12 cellular contexts compared by ENCODE assay signal in the genomic region with DNA sequence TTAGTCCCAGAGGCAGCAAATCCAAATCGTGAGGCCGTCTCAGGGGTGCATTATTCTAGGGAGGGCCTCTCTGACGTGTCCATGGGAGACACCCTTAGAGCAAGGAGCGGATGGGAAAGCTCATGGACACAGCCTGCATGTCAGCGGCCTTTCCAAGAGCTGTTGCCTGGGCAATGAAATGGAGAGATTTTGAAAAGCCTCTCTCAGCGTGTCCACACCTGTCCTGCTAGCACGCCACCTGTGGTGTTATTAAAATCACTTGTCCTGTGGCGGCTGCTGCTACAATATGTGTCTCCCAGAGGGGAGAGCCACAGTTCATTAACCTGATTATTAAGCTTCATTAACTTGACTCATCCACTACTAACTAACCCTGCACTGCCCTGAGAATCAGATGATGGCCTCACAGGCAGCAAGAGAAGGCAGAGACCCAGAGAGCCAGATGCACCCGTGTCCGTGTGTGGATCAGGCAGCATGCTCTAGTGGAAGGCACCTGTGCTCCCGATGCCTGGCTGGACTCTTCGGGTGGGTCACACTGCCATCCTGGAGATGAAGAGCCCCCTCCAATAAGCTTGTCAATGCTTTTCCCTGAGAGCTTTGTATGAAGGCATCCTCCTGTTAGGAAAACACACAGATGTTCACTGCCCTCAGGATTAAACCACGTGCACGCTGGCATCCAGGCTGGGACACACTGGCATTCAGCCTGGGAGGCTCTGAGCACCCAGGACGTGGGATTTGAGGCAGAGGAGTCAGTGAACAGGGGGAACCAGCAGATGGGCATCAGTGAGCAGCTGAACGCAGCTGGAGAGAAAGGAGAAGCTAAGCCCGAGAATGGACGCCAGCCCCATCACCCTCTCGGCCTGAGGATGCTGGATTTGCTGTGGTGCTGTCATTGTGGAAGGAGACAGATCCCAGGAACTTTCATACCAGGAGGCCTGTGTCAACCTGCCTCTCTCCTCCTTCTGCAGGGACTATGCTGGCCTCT.
A peak's percentile ranks its signal among the peaks of the same experiment; 100 is the strongest.
DNase-seq lines count a peak whose midpoint lies in the region; ATAC-seq lines count a peak whose summit lies in the region.
"Had no signal": no experiment of that assay in that cellular context is flagged by ENCODE, and none has a peak within 500 bp of the region (broad histone marks: within the 10 kb centered on the region; RNA-seq: fewer than 3 reads in every experiment).

No MANE protein-coding gene starts in this region.

- no peaks in the 10 kb centered on the region for H3K36me3 ChIP-seq in SJCRH30

- H3K9me3 ChIP-seq in SJCRH30 (replicated peaks), result no peaks in the 10 kb centered on the region

- H3K27me3 ChIP-seq in SJCRH30, result no peaks in the 10 kb centered on the region

- no peak overlapping the region for H3K4me3 ChIP-seq in SJCRH30

- ATAC-seq in left ventricle myocardium superior (no peak), esophagus mucosa (peak; percentile 39), GM18867 (IDR thresholded peaks at IDR 0.05; ENCODE audit: unreplicated experiment) (no peak), GM21515 (IDR thresholded peaks at IDR 0.05; ENCODE audit: unreplicated experiment) (no peak)
- ATAC-seq: activated CD4-positive, CD25-positive, alpha-beta regulatory T cell treated with anti-CD3 and anti-CD28 coated beads, Interleukin-2, amount 50 U/mL, for 24 hours; left lobe of liver had no signal

- H3K4me1 ChIP-seq in SJCRH30, result no peaks in the 10 kb centered on the region

- H3K27ac ChIP-seq in SJCRH30, result no peak overlapping the region

- DNase-seq in cardiac septum (ENCODE audit: low spot score), result peak; percentile 66
- no peak for DNase-seq in left ventricle myocardium superior
- DNase-seq in NCI-H510A (lab: John Stamatoyannopoulos, UW), result peak; percentile 74
- DNase-seq in SJCRH30, result no peak
- no peak for DNase-seq in activated CD4-positive, CD25-positive, alpha-beta regulatory T cell (lab: John Stamatoyannopoulos, UW)
- DNase-seq: activated gamma-delta T cell treated with Interleukin-2 at 50 U/mL for 16 hours, Right ventricle myocardium superior had no signal

- intact Hi-C loops in cardiac septum (cut with DNase I), result no loop called here
- intact Hi-C loops in left ventricle myocardium superior (cut with micrococcal nuclease), result no loop called here

Comparison
In these comparisons a context has a peak if more than half of its experiments do, and no peak if none do; other contexts are left out.
1. DNase-seq: peak in cardiac septum (single experiment) and NCI-H510A (single experiment); none in left ventricle myocardium superior (single experiment), SJCRH30 (0 of 2) and activated CD4-positive, CD25-positive, alpha-beta regulatory T cell (0 of 4).